ENCODE assay signal across 1 cellular context in genomic region chrX:17861496-17862011, GRCh38.
TF ChIP-seq lines count a peak whose summit lies in the region.

No MANE protein-coding gene starts in this region.

TF ChIP-seq in WTC11, 78 proteins besides CTCF, POLR2A, EP300 and RAD21 (continued from another document):
- TF ChIP-seq ZNF281 (CRISPR knock-in tag; IDR thresholded peaks at IDR 0.05) (no peak), IRF1 (CRISPR knock-in tag; IDR thresholded peaks at IDR 0.05) (no peak), ZNF416 (CRISPR knock-in tag; IDR thresholded peaks at IDR 0.05) (no peak)
